ENCODE assay signal across 1 cellular context in the genomic region with DNA sequence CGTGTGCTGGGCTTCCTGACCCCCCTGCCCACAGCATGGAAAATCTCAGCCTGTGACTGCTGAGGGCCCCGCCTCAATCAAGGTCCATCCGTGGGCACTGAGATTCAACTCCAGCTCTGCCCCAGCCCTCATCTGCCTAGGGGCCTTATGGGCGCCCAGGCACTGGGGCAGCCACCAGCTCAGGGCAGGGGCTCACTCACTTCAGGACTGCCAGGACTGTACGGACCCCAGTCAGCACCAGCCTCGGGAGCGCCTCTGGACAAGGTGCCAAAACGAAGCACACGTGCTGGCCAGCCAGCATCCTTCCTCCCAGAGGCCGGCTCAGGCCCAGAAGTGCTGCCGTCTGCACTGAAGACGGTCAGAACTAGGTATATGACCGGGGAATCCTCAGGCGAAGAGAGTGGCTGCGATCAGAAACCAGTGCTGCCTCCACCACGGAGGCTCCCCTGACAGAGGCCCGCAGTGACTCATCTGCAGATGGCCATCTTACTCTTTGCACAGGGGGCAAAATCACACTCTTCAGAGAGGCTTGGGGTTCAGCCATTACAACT.
TF ChIP-seq lines count a peak whose summit lies in the region.

No MANE protein-coding gene starts in this region.

TF ChIP-seq in GM23338, 12 proteins besides CTCF, POLR2A, EP300 and RAD21 (continued from another document):
- TF ChIP-seq, protein P1, sequence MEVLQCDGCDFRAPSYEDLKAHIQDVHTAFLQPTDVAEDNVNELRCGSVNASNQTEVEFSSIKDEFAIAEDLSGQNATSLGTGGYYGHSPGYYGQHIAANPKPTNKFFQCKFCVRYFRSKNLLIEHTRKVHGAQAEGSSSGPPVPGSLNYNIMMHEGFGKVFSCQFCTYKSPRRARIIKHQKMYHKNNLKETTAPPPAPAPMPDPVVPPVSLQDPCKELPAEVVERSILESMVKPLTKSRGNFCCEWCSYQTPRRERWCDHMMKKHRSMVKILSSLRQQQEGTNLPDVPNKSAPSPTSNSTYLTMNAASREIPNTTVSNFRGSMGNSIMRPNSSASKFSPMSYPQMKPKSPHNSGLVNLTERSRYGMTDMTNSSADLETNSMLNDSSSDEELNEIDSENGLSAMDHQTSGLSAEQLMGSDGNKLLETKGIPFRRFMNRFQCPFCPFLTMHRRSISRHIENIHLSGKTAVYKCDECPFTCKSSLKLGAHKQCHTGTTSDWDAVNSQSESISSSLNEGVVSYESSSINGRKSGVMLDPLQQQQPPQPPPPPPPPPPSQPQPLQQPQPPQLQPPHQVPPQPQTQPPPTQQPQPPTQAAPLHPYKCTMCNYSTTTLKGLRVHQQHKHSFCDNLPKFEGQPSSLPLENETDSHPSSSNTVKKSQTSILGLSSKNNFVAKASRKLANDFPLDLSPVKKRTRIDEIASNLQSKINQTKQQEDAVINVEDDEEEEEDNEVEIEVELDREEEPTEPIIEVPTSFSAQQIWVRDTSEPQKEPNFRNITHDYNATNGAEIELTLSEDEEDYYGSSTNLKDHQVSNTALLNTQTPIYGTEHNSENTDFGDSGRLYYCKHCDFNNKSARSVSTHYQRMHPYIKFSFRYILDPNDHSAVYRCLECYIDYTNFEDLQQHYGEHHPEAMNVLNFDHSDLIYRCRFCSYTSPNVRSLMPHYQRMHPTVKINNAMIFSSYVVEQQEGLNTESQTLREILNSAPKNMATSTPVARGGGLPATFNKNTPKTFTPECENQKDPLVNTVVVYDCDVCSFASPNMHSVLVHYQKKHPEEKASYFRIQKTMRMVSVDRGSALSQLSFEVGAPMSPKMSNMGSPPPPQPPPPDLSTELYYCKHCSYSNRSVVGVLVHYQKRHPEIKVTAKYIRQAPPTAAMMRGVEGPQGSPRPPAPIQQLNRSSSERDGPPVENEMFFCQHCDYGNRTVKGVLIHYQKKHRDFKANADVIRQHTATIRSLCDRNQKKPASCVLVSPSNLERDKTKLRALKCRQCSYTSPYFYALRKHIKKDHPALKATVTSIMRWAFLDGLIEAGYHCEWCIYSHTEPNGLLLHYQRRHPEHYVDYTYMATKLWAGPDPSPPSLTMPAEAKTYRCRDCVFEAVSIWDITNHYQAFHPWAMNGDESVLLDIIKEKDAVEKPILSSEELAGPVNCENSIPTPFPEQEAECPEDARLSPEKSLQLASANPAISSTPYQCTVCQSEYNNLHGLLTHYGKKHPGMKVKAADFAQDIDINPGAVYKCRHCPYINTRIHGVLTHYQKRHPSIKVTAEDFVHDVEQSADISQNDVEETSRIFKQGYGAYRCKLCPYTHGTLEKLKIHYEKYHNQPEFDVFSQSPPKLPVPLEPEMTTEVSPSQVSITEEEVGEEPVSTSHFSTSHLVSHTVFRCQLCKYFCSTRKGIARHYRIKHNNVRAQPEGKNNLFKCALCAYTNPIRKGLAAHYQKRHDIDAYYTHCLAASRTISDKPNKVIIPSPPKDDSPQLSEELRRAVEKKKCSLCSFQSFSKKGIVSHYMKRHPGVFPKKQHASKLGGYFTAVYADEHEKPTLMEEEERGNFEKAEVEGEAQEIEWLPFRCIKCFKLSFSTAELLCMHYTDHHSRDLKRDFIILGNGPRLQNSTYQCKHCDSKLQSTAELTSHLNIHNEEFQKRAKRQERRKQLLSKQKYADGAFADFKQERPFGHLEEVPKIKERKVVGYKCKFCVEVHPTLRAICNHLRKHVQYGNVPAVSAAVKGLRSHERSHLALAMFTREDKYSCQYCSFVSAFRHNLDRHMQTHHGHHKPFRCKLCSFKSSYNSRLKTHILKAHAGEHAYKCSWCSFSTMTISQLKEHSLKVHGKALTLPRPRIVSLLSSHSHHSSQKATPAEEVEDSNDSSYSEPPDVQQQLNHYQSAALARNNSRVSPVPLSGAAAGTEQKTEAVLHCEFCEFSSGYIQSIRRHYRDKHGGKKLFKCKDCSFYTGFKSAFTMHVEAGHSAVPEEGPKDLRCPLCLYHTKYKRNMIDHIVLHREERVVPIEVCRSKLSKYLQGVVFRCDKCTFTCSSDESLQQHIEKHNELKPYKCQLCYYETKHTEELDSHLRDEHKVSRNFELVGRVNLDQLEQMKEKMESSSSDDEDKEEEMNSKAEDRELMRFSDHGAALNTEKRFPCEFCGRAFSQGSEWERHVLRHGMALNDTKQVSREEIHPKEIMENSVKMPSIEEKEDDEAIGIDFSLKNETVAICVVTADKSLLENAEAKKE (CRISPR knock-in tag; IDR thresholded peaks at IDR 0.05) = no peak
